In the genomic region with DNA sequence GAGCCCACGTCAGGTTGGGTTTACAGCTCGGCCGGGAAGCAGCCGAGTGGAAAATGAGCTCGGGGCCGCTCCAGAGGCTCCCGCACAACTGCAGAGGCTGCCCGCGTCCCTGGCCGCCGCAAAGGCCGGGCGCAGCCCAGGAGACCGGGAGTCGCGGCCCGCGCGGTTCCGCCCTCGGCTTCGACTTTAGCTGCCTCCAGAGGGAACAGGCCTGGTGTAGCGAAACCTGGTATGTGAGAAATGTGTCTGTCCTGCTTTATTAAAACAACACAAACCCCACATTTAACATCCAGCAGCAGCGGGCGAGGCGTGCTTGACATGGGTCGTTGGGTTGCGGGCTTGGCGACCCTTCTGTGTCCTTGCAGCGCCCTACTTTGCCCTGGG, we compare ENCODE assay signal across 24 cellular contexts.
A peak's percentile ranks its signal among the peaks of the same experiment; 100 is the strongest.
DNase-seq lines count a peak whose midpoint lies in the region; ATAC-seq, FAIRE-seq and TF ChIP-seq lines count a peak whose summit lies in the region.
"Had no signal": no experiment of that assay in that cellular context is flagged by ENCODE, and none has a peak within 500 bp of the region (broad histone marks: within the 10 kb centered on the region; RNA-seq: fewer than 3 reads in every experiment).

No MANE protein-coding gene starts in this region.

- FAIRE-seq in D721Med (lab: Jason Lieb, UNC), result no peak
- FAIRE-seq: GM12891, urothelium cell line had no signal

- peak in 1 of 2 donors; percentile 40 for ATAC-seq in right cardiac atrium
- no peak for ATAC-seq in Right ventricle myocardium superior (ENCODE audit: poor library complexity)

- intact Hi-C loops in right cardiac atrium (cut with DNase I), result no loop called here
- intact Hi-C loops in Right ventricle myocardium superior (cut with DNase I), result no loop called here
- intact Hi-C loops in sigmoid colon (cut with DNase I), result no loop called here

- TF ChIP-seq EP300 in sigmoid colon (IDR thresholded peaks at IDR 0.05), result no peak

- TF ChIP-seq CTCF in sigmoid colon (IDR thresholded peaks at IDR 0.05), result no peak
- no peak for TF ChIP-seq CTCF in hepatocyte (IDR thresholded peaks at IDR 0.05; ENCODE audit: poor library complexity)
- no peak for TF ChIP-seq CTCF in D721Med (IDR thresholded peaks at IDR 0.05; ENCODE audit: insufficient read depth, missing control alignments)

- no peaks in the 10 kb centered on the region for H3K9me2 ChIP-seq in hepatocyte (replicated peaks; ENCODE audit: insufficient read depth)

- DNase-seq in right cardiac atrium, result no peak
- DNase-seq in Right ventricle myocardium superior, result no peak
- no peak for DNase-seq in sigmoid colon
- no peak for DNase-seq in ecto neural progenitor cell (ENCODE audit: low spot score)
- DNase-seq in NCI-H345 treated with DMSO at 0.1 percent for 48 hours (lab: John Stamatoyannopoulos, UW; ENCODE audit: unreplicated experiment), result no peak
- DNase-seq in hepatocyte (ENCODE audit: low spot score), result no peak
- DNase-seq in D721Med (ENCODE audit: insufficient read length, low spot score), result no peak
- DNase-seq: ACHN; activated CD4-positive, alpha-beta T cell treated with anti-CD3 and anti-CD28 coated beads, Interleukin-2, amount 50 U/mL, for 48 hours; activated naive CD4-positive, alpha-beta T cell; aorta; CD4-positive, CD25-positive, alpha-beta regulatory T cell; HFFc6; kidney glomerular epithelial cell; NCI-H1417 treated with DMSO at 0.1 percent for 48 hours; NCI-H69; OCI-M1; SHP77 treated with DMSO at 0.1 percent for 48 hours; stimulated activated naive CD4-positive, alpha-beta T cell treated with Interleukin-2 at 50 U/mL for 16 hours; WERI-Rb-1 had no signal

- no peaks in the 10 kb centered on the region for H3K36me3 ChIP-seq in iPS-15b (ENCODE audit: control insufficient read depth, insufficient read depth, low read length)
- H3K36me3 ChIP-seq in sigmoid colon, result no peaks in the 10 kb centered on the region
- H3K36me3 ChIP-seq in hepatocyte (replicated peaks; ENCODE audit: insufficient read depth, low read depth), result no peaks in the 10 kb centered on the region
- H3K36me3 ChIP-seq: WERI-Rb-1 had no signal

- H3K4me3 ChIP-seq in right cardiac atrium (ENCODE audit: low read length), result peak overlapping the region; percentile 44
- peak overlapping the region; percentile 13 for H3K4me3 ChIP-seq in iPS-15b (ENCODE audit: low read depth, low read length)
- H3K4me3 ChIP-seq in sigmoid colon, result peak overlapping the region in 3 of 4 donors; percentile 20 to 34 (median 26)
- H3K4me3 ChIP-seq in hepatocyte, result no peak overlapping the region

- H3K27me3 ChIP-seq in right cardiac atrium (ENCODE audit: control insufficient read depth, insufficient read depth), result peaks cover 5% of the 10 kb centered on the region
- H3K27me3 ChIP-seq in iPS-15b (ENCODE audit: control insufficient read depth, insufficient read depth, low read length), result peaks cover 44% of the 10 kb centered on the region
- peaks cover 25 to 43% (median 32%) of the 10 kb centered on the region in 3 donors for H3K27me3 ChIP-seq in sigmoid colon
- H3K27me3 ChIP-seq in hepatocyte, result no peaks in the 10 kb centered on the region

- peaks cover 2% of the 10 kb centered on the region for H3K4me1 ChIP-seq in right cardiac atrium (ENCODE audit: control insufficient read depth, insufficient read depth, low read length)
- peaks cover 5% of the 10 kb centered on the region for H3K4me1 ChIP-seq in iPS-15b (ENCODE audit: control insufficient read depth, insufficient read depth, low read length)
- H3K4me1 ChIP-seq in sigmoid colon, result peaks cover 0 to 15% (median 13%) of the 10 kb centered on the region in 4 donors
- peaks cover 5% of the 10 kb centered on the region for H3K4me1 ChIP-seq in hepatocyte (ENCODE audit: insufficient read depth)

- H3K9me3 ChIP-seq in right cardiac atrium (ENCODE audit: control insufficient read depth, low read length), result peaks cover 2% of the 10 kb centered on the region
- H3K9me3 ChIP-seq in iPS-15b (ENCODE audit: control insufficient read depth, insufficient read depth, low read length), result no peaks in the 10 kb centered on the region
- peaks cover 6 to 11% (median 8%) of the 10 kb centered on the region in 4 donors for H3K9me3 ChIP-seq in sigmoid colon
- H3K9me3 ChIP-seq in hepatocyte (ENCODE audit: low read depth), result peaks cover 11% of the 10 kb centered on the region

- WGBS in right cardiac atrium, result 24% methylated on average over 30 of the region's 30 CpGs
- WGBS in sigmoid colon, 2 donors, result 29 to 35% methylated on average over 30 of the region's 30 CpGs
- WGBS in hepatocyte (ENCODE audit: low lambda C conversion rate, missing lambda C conversion rate), result 90% methylated on average over 28 of the region's 30 CpGs

- no peaks in the 10 kb centered on the region for H4K20me1 ChIP-seq in hepatocyte (ENCODE audit: insufficient read depth, poor library complexity, severe bottlenecking)

- no peak overlapping the region for H3K9ac ChIP-seq in iPS-15b (ENCODE audit: low read depth, low read length)

- H3K79me2 ChIP-seq in hepatocyte, result no peaks in the 10 kb centered on the region

- TF ChIP-seq POLR2A in sigmoid colon (IDR thresholded peaks at IDR 0.05), result no peak

- H2AFZ ChIP-seq in hepatocyte, result no peak overlapping the region

- H3K4me2 ChIP-seq in hepatocyte, result no peak overlapping the region

- H3K27ac ChIP-seq in right cardiac atrium (ENCODE audit: low read length) (no peak overlapping the region), sigmoid colon (no peak overlapping the region), hepatocyte (no peak overlapping the region)
- H3K27ac ChIP-seq: HL-60, WERI-Rb-1 had no signal
